1 cellular context compared by ENCODE assay signal in genomic region chr4:8863759-8864682, GRCh38.
TF ChIP-seq lines count a peak whose summit lies in the region.

No MANE protein-coding gene starts in this region.

TF ChIP-seq in H1, 55 proteins besides CTCF, POLR2A, EP300 and RAD21:
- TF ChIP-seq CTBP2 (IDR thresholded peaks at IDR 0.05; ENCODE audit: borderline replicate concordance, insufficient read depth, insufficient read length, low read length) (no peak), MAX (IDR thresholded peaks at IDR 0.05) (no peak), CBX8 (IDR thresholded peaks at IDR 0.05; ENCODE audit: borderline replicate concordance, low read depth, low read length) (peak; percentile 86)
